16 cellular contexts compared by ENCODE assay signal in genomic region chr10:133163889-133164815, GRCh38. TPM values are rescaled to one million over a fixed set of nuclear protein-coding genes. Genes with fewer than 3 reads are reported as not detected.
A peak's percentile ranks its signal among the peaks of the same experiment; 100 is the strongest.
DNase-seq lines count a peak whose midpoint lies in the region; ATAC-seq and TF ChIP-seq lines count a peak whose summit lies in the region.
"Had no signal": no experiment of that assay in that cellular context is flagged by ENCODE, and none has a peak within 500 bp of the region (broad histone marks: within the 10 kb centered on the region; RNA-seq: fewer than 3 reads in every experiment).

No MANE protein-coding gene starts in this region.

- TF ChIP-seq POLR2A in heart left ventricle (IDR thresholded peaks at IDR 0.05), result no peak

- TF ChIP-seq CTCF in heart left ventricle (IDR thresholded peaks at IDR 0.05), result no peak
- TF ChIP-seq CTCF in left ventricle myocardium inferior (IDR thresholded peaks at IDR 0.05; ENCODE audit: borderline replicate concordance), result no peak
- TF ChIP-seq CTCF in chondrocyte (IDR thresholded peaks at IDR 0.05), result no peak
- no peak for TF ChIP-seq CTCF in natural killer cell (IDR thresholded peaks at IDR 0.05)

- no peaks in the 10 kb centered on the region for H3K36me3 ChIP-seq in heart left ventricle
- no peaks in the 10 kb centered on the region for H3K36me3 ChIP-seq in left ventricle myocardium inferior

- no peak overlapping the region for H3K4me3 Mint-ChIP-seq in chondrocyte (ENCODE audit: unreplicated experiment)
- no peak overlapping the region for H3K4me3 Mint-ChIP-seq in natural killer cell
- no peak overlapping the region for H3K4me3 Mint-ChIP-seq in T-cell
- H3K4me3 Mint-ChIP-seq: activated naive CD4-positive, alpha-beta T cell treated with anti-CD3 and anti-CD28 coated beads, Interleukin-2, amount 10 ng/mL, durations not matched to agents 7 days and 5 days; CD4-positive, alpha-beta memory T cell; stimulated activated naive CD8-positive, alpha-beta T cell treated with anti-CD3 and anti-CD28 coated beads, Interleukin-15, Interleukin-2, amounts not matched to agents 100 ng/mL and 50 ng/mL, for 24 hours; type B pancreatic cell had no signal

- ATAC-seq in heart left ventricle, result no peak
- ATAC-seq in natural killer cell, result no peak
- no peak for ATAC-seq in HG03521 (IDR thresholded peaks at IDR 0.05; ENCODE audit: unreplicated experiment)
- no peak for ATAC-seq in GM19324 (IDR thresholded peaks at IDR 0.05; ENCODE audit: low FRiP score, unreplicated experiment)
- ATAC-seq in T-cell (replicated peaks in 1 of 4), result no peak
- ATAC-seq: mucosa of descending colon had no signal

- POLR2A ChIA-PET in T-cell (lab: Charles Lee), result no interaction called here

- H3K4me3 ChIP-seq in heart left ventricle (no peak overlapping the region), left ventricle myocardium inferior (no peak overlapping the region)
- H3K4me3 ChIP-seq: mucosa of descending colon had no signal

- peaks cover 26% of the 10 kb centered on the region for H3K27me3 Mint-ChIP-seq in chondrocyte (ENCODE audit: low read depth)
- H3K27me3 Mint-ChIP-seq in natural killer cell (ENCODE audit: low read depth in 2 of 2), result peaks cover 5 to 12% of the 10 kb centered on the region in 2 donors
- H3K27me3 Mint-ChIP-seq in T-cell, result peaks cover 12 to 32% of the 10 kb centered on the region in 2 donors

- H3K27ac ChIP-seq in heart left ventricle (no peak overlapping the region), left ventricle myocardium inferior (replicated peaks) (no peak overlapping the region)
- H3K27ac ChIP-seq: RWPE1 had no signal

- WGBS in heart left ventricle, 4 donors, result 67 to 74% (median 68%) methylated on average over 19 to 31 of the region's 31 CpGs

- no peaks in the 10 kb centered on the region for H3K9me3 ChIP-seq in heart left ventricle
- H3K9me3 ChIP-seq in left ventricle myocardium inferior (replicated peaks), result no peaks in the 10 kb centered on the region
- H3K9me3 ChIP-seq: mucosa of descending colon had no signal

- DNase-seq in heart left ventricle, result peak in 4 of 5 donors; percentile 5 to 20 (median 17)
- no peak for DNase-seq in left ventricle myocardium inferior
- DNase-seq in chondrocyte (ENCODE audit: low spot score), result peak; percentile 90
- peak; percentile 12 for DNase-seq in natural killer cell
- DNase-seq in GOT3 (lab: John Stamatoyannopoulos, UW), result no peak
- DNase-seq in T-cell, result no peak
- DNase-seq: activated naive CD4-positive, alpha-beta T cell treated with anti-CD3 and anti-CD28 coated beads, Interleukin-2, amount 10 ng/mL, durations not matched to agents 7 days and 5 days; CD4-positive, alpha-beta memory T cell; mucosa of descending colon; NCI-H1436; stimulated activated CD4-positive, alpha-beta T cell treated with anti-CD3 and anti-CD28 coated beads, Interleukin-2, amount 100 ng/mL, for 24 hours had no signal

- H3K27me3 ChIP-seq in heart left ventricle (peaks cover 14 to 58% (median 30%) of the 10 kb centered on the region in 9 donors), left ventricle myocardium inferior (ENCODE audit: low read depth) (peaks cover 97% of the 10 kb centered on the region)

- no peaks in the 10 kb centered on the region for H3K9me3 Mint-ChIP-seq in chondrocyte (ENCODE audit: low read depth)
- H3K9me3 Mint-ChIP-seq in natural killer cell, result no peaks in the 10 kb centered on the region
- H3K9me3 Mint-ChIP-seq in T-cell, result no peaks in the 10 kb centered on the region
- H3K9me3 Mint-ChIP-seq: activated naive CD4-positive, alpha-beta T cell treated with anti-CD3 and anti-CD28 coated beads, Interleukin-2, amount 10 ng/mL, durations not matched to agents 7 days and 5 days; CD4-positive, alpha-beta memory T cell; stimulated activated naive CD8-positive, alpha-beta T cell treated with anti-CD3 and anti-CD28 coated beads, Interleukin-15, Interleukin-2, amounts not matched to agents 100 ng/mL and 50 ng/mL, for 24 hours; type B pancreatic cell had no signal

- intact Hi-C loops in heart left ventricle (cut with DNase I), result no loop called here
- intact Hi-C loops in left ventricle myocardium inferior (cut with micrococcal nuclease), result no loop called here
- intact Hi-C loops in natural killer cell (cut with micrococcal nuclease), result no loop called here

- H3K4me1 ChIP-seq in heart left ventricle (peaks cover 0 to 21% (median 11%) of the 10 kb centered on the region in 12 donors), left ventricle myocardium inferior (peaks cover 15% of the 10 kb centered on the region)

- CTCF ChIA-PET in T-cell (lab: Charles Lee), result no interaction called here

- H3K27ac Mint-ChIP-seq in chondrocyte (ENCODE audit: unreplicated experiment), result no peak overlapping the region
- H3K27ac Mint-ChIP-seq in natural killer cell, result no peak overlapping the region
- no peak overlapping the region for H3K27ac Mint-ChIP-seq in T-cell
- H3K27ac Mint-ChIP-seq: activated naive CD4-positive, alpha-beta T cell treated with anti-CD3 and anti-CD28 coated beads, Interleukin-2, amount 10 ng/mL, durations not matched to agents 7 days and 5 days; CD4-positive, alpha-beta memory T cell; stimulated activated naive CD8-positive, alpha-beta T cell treated with anti-CD3 and anti-CD28 coated beads, Interleukin-15, Interleukin-2, amounts not matched to agents 100 ng/mL and 50 ng/mL, for 24 hours; type B pancreatic cell had no signal

- H3K36me3 Mint-ChIP-seq in chondrocyte (ENCODE audit: low read depth) (no peaks in the 10 kb centered on the region), natural killer cell (no peaks in the 10 kb centered on the region), T-cell (no peaks in the 10 kb centered on the region)
- H3K36me3 Mint-ChIP-seq: activated naive CD4-positive, alpha-beta T cell treated with anti-CD3 and anti-CD28 coated beads, Interleukin-2, amount 10 ng/mL, durations not matched to agents 7 days and 5 days; CD4-positive, alpha-beta memory T cell; type B pancreatic cell had no signal

- H3K4me1 Mint-ChIP-seq in chondrocyte (ENCODE audit: low read depth), result no peaks in the 10 kb centered on the region
- no peaks in the 10 kb centered on the region for H3K4me1 Mint-ChIP-seq in natural killer cell
- H3K4me1 Mint-ChIP-seq in T-cell, result peaks cover 0 to 4% (median 0%) of the 10 kb centered on the region in 3 donors
- H3K4me1 Mint-ChIP-seq: activated naive CD4-positive, alpha-beta T cell treated with anti-CD3 and anti-CD28 coated beads, Interleukin-2, amount 10 ng/mL, durations not matched to agents 7 days and 5 days had no signal

RNA-seq across cellular contexts. Expression of gene KNDC1, which starts 4.1 kb away (rescaled TPM):
- total RNA-seq in heart left ventricle (1 to 10 TPM in 1 of 9 donors, under 1 TPM in 6, not detected in 2; 0.05 to 2.9 (median 0.13) TPM), left ventricle myocardium inferior (0.11 TPM), chondrocyte (0.24 to 0.72 TPM (median 0.55 TPM) in 3 replicates), natural killer cell (1 to 10 TPM in 2 of 3 donors, not detected in 1; 2.1 to 5.9 TPM), T-cell (1 to 10 TPM in 1 of 5 donors, under 1 TPM in 4; 0.09 to 1.2 (median 0.35) TPM)
- under 1 TPM in 1 of 2 donors, not detected in 1; 0.04 TPM for polyA plus RNA-seq in heart left ventricle

Comparison
In these comparisons a context has a peak if more than half of its experiments do, and no peak if none do; other contexts are left out.
1. DNase-seq: peak in heart left ventricle (4 of 5), chondrocyte (single experiment) and natural killer cell (single experiment); none in left ventricle myocardium inferior (single experiment), GOT3 (single experiment) and T-cell (0 of 34).